In the genomic region with DNA sequence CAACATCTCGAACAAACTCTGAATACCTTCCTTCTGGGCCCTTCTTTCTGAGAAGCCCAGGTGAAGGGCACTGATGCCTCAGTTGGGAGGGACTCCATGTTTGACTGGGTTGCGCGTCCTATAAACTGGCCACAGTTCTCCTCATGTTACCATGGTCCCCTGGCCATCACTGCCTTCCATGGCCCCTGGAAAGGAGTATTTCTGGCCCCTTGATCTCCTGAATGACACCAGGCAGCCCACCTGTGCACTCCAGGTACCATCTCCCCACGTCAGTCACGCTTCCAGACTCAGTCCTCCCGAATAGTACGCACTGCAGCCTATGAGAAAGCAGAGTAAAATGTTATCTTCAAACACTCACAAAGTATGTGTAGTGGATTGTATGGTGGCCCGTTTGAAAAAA, we compare ENCODE assay signal across 17 cellular contexts.
DNase-seq lines count a peak whose midpoint lies in the region; TF ChIP-seq lines count a peak whose summit lies in the region.
"Had no signal": no experiment of that assay in that cellular context is flagged by ENCODE, and none has a peak within 500 bp of the region (broad histone marks: within the 10 kb centered on the region; RNA-seq: fewer than 3 reads in every experiment).

No MANE protein-coding gene starts in this region.

- no peaks in the 10 kb centered on the region for H3K27me3 ChIP-seq in mucosa of rectum (ENCODE audit: control insufficient read depth in 2 of 2, insufficient read depth in 2 of 2, low read length in 2 of 2)
- H3K27me3 ChIP-seq in suprapubic skin: peaks cover 7% of the 10 kb centered on the region
- no peaks in the 10 kb centered on the region for H3K27me3 ChIP-seq in HAP-1 (ENCODE audit: low read depth)

- H3K9me3 Mint-ChIP-seq in HFFc6: peaks cover 39% of the 10 kb centered on the region
- H3K9me3 Mint-ChIP-seq: activated CD4-positive, alpha-beta T cell treated with anti-CD3 and anti-CD28 coated beads, Interleukin-2, amount 10 ng/mL, durations not matched to agents 7 days and 5 days had no signal

- no peak overlapping the region for H3K4me3 Mint-ChIP-seq in HFFc6
- H3K4me3 Mint-ChIP-seq: activated CD4-positive, alpha-beta T cell treated with anti-CD3 and anti-CD28 coated beads, Interleukin-2, amount 10 ng/mL, durations not matched to agents 7 days and 5 days; activated T-cell treated with anti-CD3 and anti-CD28 coated beads, Interleukin-2, amount 50 U/mL, for 72 hours; IgD-negative memory B cell had no signal

- H3K9ac ChIP-seq in mucosa of rectum (ENCODE audit: low read depth in 1 of 2, low read length in 2 of 2): no peak overlapping the region
- H3K9ac ChIP-seq: parathyroid adenoma had no signal

- DNase-seq in HFFc6: no peak
- peak; percentile 72 for DNase-seq in coronary artery (ENCODE audit: low spot score)
- peak; percentile 42 to 43 for DNase-seq in suprapubic skin (ENCODE audit: low spot score in 2 of 2)
- no peak for DNase-seq in AG08395 (ENCODE audit: low spot score)
- no peak for DNase-seq in activated naive CD4-positive, alpha-beta T cell (lab: John Stamatoyannopoulos, UW)
- DNase-seq in HAP-1 (ENCODE audit: low spot score in 2 of 2): no peak
- no peak for DNase-seq in NCI-H226
- DNase-seq: activated CD4-positive, alpha-beta T cell treated with anti-CD3 and anti-CD28 coated beads, Interleukin-2, amount 10 ng/mL, durations not matched to agents 7 days and 5 days; activated T-cell treated with anti-CD3 and anti-CD28 coated beads, Interleukin-2, amount 50 U/mL, for 72 hours; BE2C; cerebellar nuclear complex; NCI-H2081; NCI-H524 treated with DMSO at 0.1 percent for 48 hours had no signal

- no peak for TF ChIP-seq POLR2A in suprapubic skin (IDR thresholded peaks at IDR 0.05)

- WGBS in suprapubic skin: 94% methylated on average over 8 of the region's 8 CpGs

- H3K27ac ChIP-seq in coronary artery (peak overlapping the region; percentile 80 to 85), mucosa of rectum (ENCODE audit: low read depth in 2 of 2, low read length in 2 of 2) (peak overlapping the region; percentile 71 to 72), suprapubic skin (peak overlapping the region; percentile 80)
- H3K27ac ChIP-seq: parathyroid adenoma had no signal

- H3K4me3 ChIP-seq in coronary artery (no peak overlapping the region), mucosa of rectum (ENCODE audit: low read length in 2 of 2) (no peak overlapping the region), suprapubic skin (no peak overlapping the region), HAP-1 (no peak overlapping the region)
- H3K4me3 ChIP-seq: mucosa of descending colon had no signal

- no peak for TF ChIP-seq CTCF in HFFc6 (IDR thresholded peaks at IDR 0.05)
- TF ChIP-seq CTCF in coronary artery (IDR thresholded peaks at IDR 0.05): no peak
- TF ChIP-seq CTCF in suprapubic skin (IDR thresholded peaks at IDR 0.05): no peak

- H3K36me3 Mint-ChIP-seq in HFFc6 (ENCODE audit: low read depth): peaks cover 16% of the 10 kb centered on the region
- H3K36me3 Mint-ChIP-seq: IgD-negative memory B cell had no signal

- TF ChIP-seq EP300 in suprapubic skin (IDR thresholded peaks at IDR 0.05): no peak

- H3K4me1 Mint-ChIP-seq in HFFc6 (ENCODE audit: low read depth): peaks cover 25% of the 10 kb centered on the region
- H3K4me1 Mint-ChIP-seq: activated CD4-positive, alpha-beta T cell treated with anti-CD3 and anti-CD28 coated beads, Interleukin-2, amount 10 ng/mL, durations not matched to agents 7 days and 5 days; IgD-negative memory B cell had no signal

- in situ Hi-C loops in HAP-1 (cut with MboI; ENCODE audit: low sequenced_read_pairs): no loop called here

- peak overlapping the region; percentile 95; the same call in 1 of the 2 replicates for H3K27ac Mint-ChIP-seq in HFFc6
- H3K27ac Mint-ChIP-seq: activated CD4-positive, alpha-beta T cell treated with anti-CD3 and anti-CD28 coated beads, Interleukin-2, amount 10 ng/mL, durations not matched to agents 7 days and 5 days; activated T-cell treated with anti-CD3 and anti-CD28 coated beads, Interleukin-2, amount 50 U/mL, for 72 hours; IgD-negative memory B cell had no signal

- no peaks in the 10 kb centered on the region for H3K9me3 ChIP-seq in mucosa of rectum (ENCODE audit: control insufficient read depth in 2 of 2, low read length in 2 of 2)
- no peaks in the 10 kb centered on the region for H3K9me3 ChIP-seq in suprapubic skin
- no peaks in the 10 kb centered on the region for H3K9me3 ChIP-seq in HAP-1
- H3K9me3 ChIP-seq: BE2C, mucosa of descending colon had no signal

- no peaks in the 10 kb centered on the region for H3K36me3 ChIP-seq in mucosa of rectum (ENCODE audit: control insufficient read depth in 2 of 2, insufficient read depth in 2 of 2, low read length in 2 of 2)
- H3K36me3 ChIP-seq in suprapubic skin: no peaks in the 10 kb centered on the region
- no peaks in the 10 kb centered on the region for H3K36me3 ChIP-seq in HAP-1 (replicated peaks)
- H3K36me3 ChIP-seq: BE2C had no signal

- peaks cover 5% of the 10 kb centered on the region; the same call in 1 of the 2 replicates for H3K27me3 Mint-ChIP-seq in HFFc6 (ENCODE audit: insufficient read depth)

- H3K4me1 ChIP-seq in mucosa of rectum (ENCODE audit: control insufficient read depth in 2 of 2, insufficient read depth in 2 of 2, low read length in 2 of 2): no peaks in the 10 kb centered on the region
- H3K4me1 ChIP-seq in suprapubic skin: peaks cover 13% of the 10 kb centered on the region
- H3K4me1 ChIP-seq in HAP-1: no peaks in the 10 kb centered on the region
- H3K4me1 ChIP-seq: BE2C, parathyroid adenoma had no signal

Comparison
In these comparisons a context has a peak if more than half of its experiments do, and no peak if none do; other contexts are left out.
1. DNase-seq: peak in coronary artery (single experiment) and suprapubic skin (2 of 2); none in HFFc6 (single experiment), AG08395 (single experiment), activated naive CD4-positive, alpha-beta T cell (0 of 4), HAP-1 (0 of 2) and NCI-H226 (single experiment).
2. Peak in every context shown above with its lines, with median percentiles within 50 percentile points of each other: H3K27ac ChIP-seq.